1 cellular context compared by ENCODE assay signal in the genomic region with DNA sequence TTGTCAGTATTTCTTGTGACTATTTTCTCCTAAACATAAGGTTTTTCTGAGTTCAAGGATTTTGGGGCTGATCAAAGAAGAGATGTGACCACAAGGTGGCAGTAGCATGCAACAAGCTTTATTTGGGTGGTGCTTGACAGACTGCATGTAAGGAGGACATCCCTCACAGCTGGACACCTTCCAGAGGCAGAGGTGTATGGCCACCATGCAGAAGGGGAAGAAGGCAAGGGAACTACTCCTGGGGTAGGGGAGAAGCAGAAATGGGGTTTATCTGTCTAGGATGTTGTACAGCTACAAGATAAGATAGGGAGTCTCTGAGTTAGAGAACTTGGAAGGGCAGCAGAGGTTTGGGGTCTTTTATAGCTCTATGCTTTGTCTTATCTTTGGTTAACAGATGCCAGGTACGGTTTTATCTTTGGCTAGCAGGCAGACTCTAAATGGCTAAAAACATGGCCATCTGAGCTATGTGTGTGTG.
TF ChIP-seq lines count a peak whose summit lies in the region.

No MANE protein-coding gene starts in this region.

TF ChIP-seq in K562, 482 proteins besides CTCF, POLR2A, EP300 and RAD21 (continued from another document):
- TF ChIP-seq, protein P1, sequence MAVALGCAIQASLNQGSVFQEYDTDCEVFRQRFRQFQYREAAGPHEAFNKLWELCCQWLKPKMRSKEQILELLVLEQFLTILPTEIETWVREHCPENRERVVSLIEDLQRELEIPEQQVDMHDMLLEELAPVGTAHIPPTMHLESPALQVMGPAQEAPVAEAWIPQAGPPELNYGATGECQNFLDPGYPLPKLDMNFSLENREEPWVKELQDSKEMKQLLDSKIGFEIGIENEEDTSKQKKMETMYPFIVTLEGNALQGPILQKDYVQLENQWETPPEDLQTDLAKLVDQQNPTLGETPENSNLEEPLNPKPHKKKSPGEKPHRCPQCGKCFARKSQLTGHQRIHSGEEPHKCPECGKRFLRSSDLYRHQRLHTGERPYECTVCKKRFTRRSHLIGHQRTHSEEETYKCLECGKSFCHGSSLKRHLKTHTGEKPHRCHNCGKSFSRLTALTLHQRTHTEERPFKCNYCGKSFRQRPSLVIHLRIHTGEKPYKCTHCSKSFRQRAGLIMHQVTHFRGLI (CRISPR knock-in tag; IDR thresholded peaks at IDR 0.05) = peak; percentile 40; the same call in 1 of the 2 replicates
- TF ChIP-seq ZNF197 (CRISPR knock-in tag; IDR thresholded peaks at IDR 0.05; ENCODE audit: low read depth) = peak; percentile 51; the same call in 1 of the 2 replicates
- no peak for TF ChIP-seq RHOXF2B (CRISPR knock-in tag; conservative IDR thresholded peaks at IDR 0.05)
- no peak for TF ChIP-seq POLR2H (tag; IDR thresholded peaks at IDR 0.05; ENCODE audit: low read depth)
- no peak for TF ChIP-seq ZNF143 (CRISPR knock-in tag; IDR thresholded peaks at IDR 0.05)
- no peak for TF ChIP-seq ZNF780A (CRISPR knock-in tag; IDR thresholded peaks at IDR 0.05)
- TF ChIP-seq U2AF1 (optimal IDR thresholded peaks at IDR 0.05; ENCODE audit: low read depth, low read length) = no peak
- TF ChIP-seq SNRNP70 (optimal IDR thresholded peaks at IDR 0.05; ENCODE audit: low read depth, low read length) = no peak
- TF ChIP-seq CHD2 (IDR thresholded peaks at IDR 0.05; ENCODE audit: low read depth, low read length) = no peak
- TF ChIP-seq ZNF274 (IDR thresholded peaks at IDR 0.05; ENCODE audit: borderline replicate concordance, low read depth, low read length) = no peak
- no peak for TF ChIP-seq SAP30 (IDR thresholded peaks at IDR 0.05; ENCODE audit: borderline replicate concordance, insufficient read depth, low read depth, low read length, poor library complexity, severe bottlenecking)
- TF ChIP-seq FOXA3 (CRISPR knock-in tag; conservative IDR thresholded peaks at IDR 0.05 in 1 of 2, IDR thresholded peaks at IDR 0.05 in 1 of 2) = 0 out of 4 replicates have a peak, but pooled peaks of 1 of the 2 experiments have one; percentile 19
- no peak for TF ChIP-seq CHCHD3 (CRISPR knock-in tag; IDR thresholded peaks at IDR 0.05)
- TF ChIP-seq GTF2A2 (tag; IDR thresholded peaks at IDR 0.05) = no peak
- no peak for TF ChIP-seq HNRNPK (IDR thresholded peaks at IDR 0.05; ENCODE audit: low read depth, low read length, poor library complexity, severe bottlenecking)
- TF ChIP-seq RBM25 (IDR thresholded peaks at IDR 0.05; ENCODE audit: low read depth, low read length, severe bottlenecking) = no peak
- peak; percentile 85 for TF ChIP-seq SP1 (CRISPR knock-in tag; IDR thresholded peaks at IDR 0.05)
- TF ChIP-seq, protein P2, sequence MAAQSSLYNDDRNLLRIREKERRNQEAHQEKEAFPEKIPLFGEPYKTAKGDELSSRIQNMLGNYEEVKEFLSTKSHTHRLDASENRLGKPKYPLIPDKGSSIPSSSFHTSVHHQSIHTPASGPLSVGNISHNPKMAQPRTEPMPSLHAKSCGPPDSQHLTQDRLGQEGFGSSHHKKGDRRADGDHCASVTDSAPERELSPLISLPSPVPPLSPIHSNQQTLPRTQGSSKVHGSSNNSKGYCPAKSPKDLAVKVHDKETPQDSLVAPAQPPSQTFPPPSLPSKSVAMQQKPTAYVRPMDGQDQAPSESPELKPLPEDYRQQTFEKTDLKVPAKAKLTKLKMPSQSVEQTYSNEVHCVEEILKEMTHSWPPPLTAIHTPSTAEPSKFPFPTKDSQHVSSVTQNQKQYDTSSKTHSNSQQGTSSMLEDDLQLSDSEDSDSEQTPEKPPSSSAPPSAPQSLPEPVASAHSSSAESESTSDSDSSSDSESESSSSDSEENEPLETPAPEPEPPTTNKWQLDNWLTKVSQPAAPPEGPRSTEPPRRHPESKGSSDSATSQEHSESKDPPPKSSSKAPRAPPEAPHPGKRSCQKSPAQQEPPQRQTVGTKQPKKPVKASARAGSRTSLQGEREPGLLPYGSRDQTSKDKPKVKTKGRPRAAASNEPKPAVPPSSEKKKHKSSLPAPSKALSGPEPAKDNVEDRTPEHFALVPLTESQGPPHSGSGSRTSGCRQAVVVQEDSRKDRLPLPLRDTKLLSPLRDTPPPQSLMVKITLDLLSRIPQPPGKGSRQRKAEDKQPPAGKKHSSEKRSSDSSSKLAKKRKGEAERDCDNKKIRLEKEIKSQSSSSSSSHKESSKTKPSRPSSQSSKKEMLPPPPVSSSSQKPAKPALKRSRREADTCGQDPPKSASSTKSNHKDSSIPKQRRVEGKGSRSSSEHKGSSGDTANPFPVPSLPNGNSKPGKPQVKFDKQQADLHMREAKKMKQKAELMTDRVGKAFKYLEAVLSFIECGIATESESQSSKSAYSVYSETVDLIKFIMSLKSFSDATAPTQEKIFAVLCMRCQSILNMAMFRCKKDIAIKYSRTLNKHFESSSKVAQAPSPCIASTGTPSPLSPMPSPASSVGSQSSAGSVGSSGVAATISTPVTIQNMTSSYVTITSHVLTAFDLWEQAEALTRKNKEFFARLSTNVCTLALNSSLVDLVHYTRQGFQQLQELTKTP (IDR thresholded peaks at IDR 0.05; ENCODE audit: low read depth in 1 of 2, partially characterized antibody in 2 of 2) = peak; percentile 78 to 95
- TF ChIP-seq, protein P3, sequence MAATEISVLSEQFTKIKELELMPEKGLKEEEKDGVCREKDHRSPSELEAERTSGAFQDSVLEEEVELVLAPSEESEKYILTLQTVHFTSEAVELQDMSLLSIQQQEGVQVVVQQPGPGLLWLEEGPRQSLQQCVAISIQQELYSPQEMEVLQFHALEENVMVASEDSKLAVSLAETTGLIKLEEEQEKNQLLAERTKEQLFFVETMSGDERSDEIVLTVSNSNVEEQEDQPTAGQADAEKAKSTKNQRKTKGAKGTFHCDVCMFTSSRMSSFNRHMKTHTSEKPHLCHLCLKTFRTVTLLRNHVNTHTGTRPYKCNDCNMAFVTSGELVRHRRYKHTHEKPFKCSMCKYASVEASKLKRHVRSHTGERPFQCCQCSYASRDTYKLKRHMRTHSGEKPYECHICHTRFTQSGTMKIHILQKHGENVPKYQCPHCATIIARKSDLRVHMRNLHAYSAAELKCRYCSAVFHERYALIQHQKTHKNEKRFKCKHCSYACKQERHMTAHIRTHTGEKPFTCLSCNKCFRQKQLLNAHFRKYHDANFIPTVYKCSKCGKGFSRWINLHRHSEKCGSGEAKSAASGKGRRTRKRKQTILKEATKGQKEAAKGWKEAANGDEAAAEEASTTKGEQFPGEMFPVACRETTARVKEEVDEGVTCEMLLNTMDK (IDR thresholded peaks at IDR 0.05; ENCODE audit: borderline replicate concordance, insufficient read depth, low read depth, low read length, poor library complexity, severe bottlenecking) = no peak
- TF ChIP-seq, protein P4, sequence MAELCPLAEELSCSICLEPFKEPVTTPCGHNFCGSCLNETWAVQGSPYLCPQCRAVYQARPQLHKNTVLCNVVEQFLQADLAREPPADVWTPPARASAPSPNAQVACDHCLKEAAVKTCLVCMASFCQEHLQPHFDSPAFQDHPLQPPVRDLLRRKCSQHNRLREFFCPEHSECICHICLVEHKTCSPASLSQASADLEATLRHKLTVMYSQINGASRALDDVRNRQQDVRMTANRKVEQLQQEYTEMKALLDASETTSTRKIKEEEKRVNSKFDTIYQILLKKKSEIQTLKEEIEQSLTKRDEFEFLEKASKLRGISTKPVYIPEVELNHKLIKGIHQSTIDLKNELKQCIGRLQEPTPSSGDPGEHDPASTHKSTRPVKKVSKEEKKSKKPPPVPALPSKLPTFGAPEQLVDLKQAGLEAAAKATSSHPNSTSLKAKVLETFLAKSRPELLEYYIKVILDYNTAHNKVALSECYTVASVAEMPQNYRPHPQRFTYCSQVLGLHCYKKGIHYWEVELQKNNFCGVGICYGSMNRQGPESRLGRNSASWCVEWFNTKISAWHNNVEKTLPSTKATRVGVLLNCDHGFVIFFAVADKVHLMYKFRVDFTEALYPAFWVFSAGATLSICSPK (IDR thresholded peaks at IDR 0.05; ENCODE audit: borderline replicate concordance) = no peak
- peak; percentile 92 for TF ChIP-seq NCOA1 (IDR thresholded peaks at IDR 0.05; ENCODE audit: low read depth)
- peak; percentile 99 for TF ChIP-seq HDAC2 (IDR thresholded peaks at IDR 0.05)
- TF ChIP-seq, protein P5, sequence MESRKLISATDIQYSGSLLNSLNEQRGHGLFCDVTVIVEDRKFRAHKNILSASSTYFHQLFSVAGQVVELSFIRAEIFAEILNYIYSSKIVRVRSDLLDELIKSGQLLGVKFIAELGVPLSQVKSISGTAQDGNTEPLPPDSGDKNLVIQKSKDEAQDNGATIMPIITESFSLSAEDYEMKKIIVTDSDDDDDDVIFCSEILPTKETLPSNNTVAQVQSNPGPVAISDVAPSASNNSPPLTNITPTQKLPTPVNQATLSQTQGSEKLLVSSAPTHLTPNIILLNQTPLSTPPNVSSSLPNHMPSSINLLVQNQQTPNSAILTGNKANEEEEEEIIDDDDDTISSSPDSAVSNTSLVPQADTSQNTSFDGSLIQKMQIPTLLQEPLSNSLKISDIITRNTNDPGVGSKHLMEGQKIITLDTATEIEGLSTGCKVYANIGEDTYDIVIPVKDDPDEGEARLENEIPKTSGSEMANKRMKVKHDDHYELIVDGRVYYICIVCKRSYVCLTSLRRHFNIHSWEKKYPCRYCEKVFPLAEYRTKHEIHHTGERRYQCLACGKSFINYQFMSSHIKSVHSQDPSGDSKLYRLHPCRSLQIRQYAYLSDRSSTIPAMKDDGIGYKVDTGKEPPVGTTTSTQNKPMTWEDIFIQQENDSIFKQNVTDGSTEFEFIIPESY (CRISPR knock-in tag; IDR thresholded peaks at IDR 0.05) = peak; percentile 55; the same call in 1 of the 2 replicates
- TF ChIP-seq MXI1 (IDR thresholded peaks at IDR 0.05; ENCODE audit: low read depth, low read length) = no peak; the same call in 1 of the 2 replicates
- TF ChIP-seq SIN3A (IDR thresholded peaks at IDR 0.05; ENCODE audit: borderline replicate concordance in 2 of 2, control insufficient read depth in 1 of 2, low read depth in 2 of 2, low read length in 2 of 2) = 0 out of 4 replicates have a peak, but pooled peaks of 1 of the 2 experiments have one; percentile 53
- no peak for TF ChIP-seq ZNF253 (CRISPR knock-in tag; conservative IDR thresholded peaks at IDR 0.05)
- no peak for TF ChIP-seq ZNF408 (CRISPR knock-in tag; IDR thresholded peaks at IDR 0.05; ENCODE audit: low read depth)
- TF ChIP-seq ZNF644 (tag; IDR thresholded peaks at IDR 0.05; ENCODE audit: low read depth) = peak; percentile 88; the same call in 1 of the 2 replicates
- 0 out of 2 replicates have a peak, but pooled peaks have one; percentile 20 for TF ChIP-seq ZC3H8 (IDR thresholded peaks at IDR 0.05)
- no peak for TF ChIP-seq E2F3 (CRISPR knock-in tag; IDR thresholded peaks at IDR 0.05)
- TF ChIP-seq CBX5 (IDR thresholded peaks at IDR 0.05; ENCODE audit: borderline replicate concordance, low read depth) = no peak
- TF ChIP-seq TAF7 (tag; IDR thresholded peaks at IDR 0.05) = no peak
- TF ChIP-seq, protein P6, sequence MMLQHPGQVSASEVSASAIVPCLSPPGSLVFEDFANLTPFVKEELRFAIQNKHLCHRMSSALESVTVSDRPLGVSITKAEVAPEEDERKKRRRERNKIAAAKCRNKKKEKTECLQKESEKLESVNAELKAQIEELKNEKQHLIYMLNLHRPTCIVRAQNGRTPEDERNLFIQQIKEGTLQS (IDR thresholded peaks at IDR 0.05) = peak; percentile 23; the same call in 1 of the 2 replicates
- TF ChIP-seq, protein P6 (CRISPR knock-in tag; conservative IDR thresholded peaks at IDR 0.05) = no peak
- no peak for TF ChIP-seq CBX2 (IDR thresholded peaks at IDR 0.05; ENCODE audit: insufficient read depth, low read length, poor library complexity, severe bottlenecking)
- no peak for TF ChIP-seq SMARCA5 (IDR thresholded peaks at IDR 0.05)
- TF ChIP-seq SIRT6 (IDR thresholded peaks at IDR 0.05; ENCODE audit: low read depth, low read length) = no peak
- peak; percentile 72; the same call in 1 of the 2 replicates for TF ChIP-seq FOXP1 (CRISPR knock-in tag; IDR thresholded peaks at IDR 0.05)
- no peak for TF ChIP-seq ERF (CRISPR knock-in tag; IDR thresholded peaks at IDR 0.05)
- peak; percentile 96 for TF ChIP-seq NFIC (IDR thresholded peaks at IDR 0.05)
- TF ChIP-seq SMAD2 (IDR thresholded peaks at IDR 0.05; ENCODE audit: low read depth, low read length) = no peak
- TF ChIP-seq TFAM (CRISPR knock-in tag; conservative IDR thresholded peaks at IDR 0.05) = no peak
- peak; percentile 75; the same call in 1 of the 2 replicates for TF ChIP-seq ADNP (tag; IDR thresholded peaks at IDR 0.05)
- TF ChIP-seq TAF9B (IDR thresholded peaks at IDR 0.05; ENCODE audit: partially characterized antibody) = peak; percentile 32
- TF ChIP-seq, protein P7, sequence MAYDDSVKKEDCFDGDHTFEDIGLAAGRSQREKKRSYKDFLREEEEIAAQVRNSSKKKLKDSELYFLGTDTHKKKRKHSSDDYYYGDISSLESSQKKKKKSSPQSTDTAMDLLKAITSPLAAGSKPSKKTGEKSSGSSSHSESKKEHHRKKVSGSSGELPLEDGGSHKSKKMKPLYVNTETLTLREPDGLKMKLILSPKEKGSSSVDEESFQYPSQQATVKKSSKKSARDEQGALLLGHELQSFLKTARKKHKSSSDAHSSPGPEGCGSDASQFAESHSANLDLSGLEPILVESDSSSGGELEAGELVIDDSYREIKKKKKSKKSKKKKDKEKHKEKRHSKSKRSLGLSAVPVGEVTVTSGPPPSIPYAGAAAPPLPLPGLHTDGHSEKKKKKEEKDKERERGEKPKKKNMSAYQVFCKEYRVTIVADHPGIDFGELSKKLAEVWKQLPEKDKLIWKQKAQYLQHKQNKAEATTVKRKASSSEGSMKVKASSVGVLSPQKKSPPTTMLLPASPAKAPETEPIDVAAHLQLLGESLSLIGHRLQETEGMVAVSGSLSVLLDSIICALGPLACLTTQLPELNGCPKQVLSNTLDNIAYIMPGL (CRISPR knock-in tag; IDR thresholded peaks at IDR 0.05) = no peak
- peak in 1 of 2 experiments; percentile 89; a peak in 2 of 4 replicates for TF ChIP-seq SRF (CRISPR knock-in tag; IDR thresholded peaks at IDR 0.05)
